2 cellular contexts compared by ENCODE assay signal in the genomic region with DNA sequence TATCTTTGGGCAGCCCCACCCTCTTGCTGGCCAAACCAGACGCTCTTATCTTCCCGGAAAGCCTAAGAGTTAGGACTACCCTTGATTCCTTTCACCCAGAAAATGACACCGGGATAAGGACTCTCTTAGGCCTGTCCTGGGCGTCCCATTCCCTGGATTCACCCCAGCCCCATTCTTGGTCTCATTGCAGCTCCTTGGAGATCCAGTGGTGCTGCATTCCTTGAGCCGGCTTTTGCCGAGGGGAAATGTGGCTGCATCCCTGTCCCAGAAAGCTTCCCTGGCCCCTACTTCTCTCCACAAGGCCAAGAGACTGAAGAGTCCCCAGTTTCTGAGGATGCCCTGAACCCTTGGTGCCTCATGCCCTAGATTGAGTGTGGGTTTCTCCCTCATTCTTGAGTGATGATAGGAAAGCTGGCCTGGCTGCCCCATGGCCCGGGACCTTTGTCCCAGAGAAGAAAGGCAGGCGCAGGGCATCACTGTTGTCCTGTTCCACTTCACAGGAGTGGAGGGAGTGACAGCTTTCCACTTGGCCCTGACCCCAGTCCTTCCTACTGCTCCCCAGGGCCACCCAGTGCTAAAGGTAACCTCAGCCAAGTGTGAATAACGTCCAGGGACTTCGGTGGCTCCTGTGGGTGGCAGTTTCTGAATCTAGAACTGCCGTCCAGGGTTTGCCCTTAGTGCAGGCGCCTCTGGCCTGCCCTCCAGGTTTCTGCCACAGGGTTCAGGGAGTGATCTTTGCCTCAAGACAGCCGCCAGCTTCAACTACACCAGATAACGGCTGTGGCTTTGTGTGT.
A peak's percentile ranks its signal among the peaks of the same experiment; 100 is the strongest.
TF ChIP-seq lines count a peak whose summit lies in the region.

No MANE protein-coding gene starts in this region.

TF ChIP-seq in HepG2, 621 proteins besides CTCF, POLR2A, EP300 and RAD21 (continued from another document and continues in another):
- TF ChIP-seq, protein P1, sequence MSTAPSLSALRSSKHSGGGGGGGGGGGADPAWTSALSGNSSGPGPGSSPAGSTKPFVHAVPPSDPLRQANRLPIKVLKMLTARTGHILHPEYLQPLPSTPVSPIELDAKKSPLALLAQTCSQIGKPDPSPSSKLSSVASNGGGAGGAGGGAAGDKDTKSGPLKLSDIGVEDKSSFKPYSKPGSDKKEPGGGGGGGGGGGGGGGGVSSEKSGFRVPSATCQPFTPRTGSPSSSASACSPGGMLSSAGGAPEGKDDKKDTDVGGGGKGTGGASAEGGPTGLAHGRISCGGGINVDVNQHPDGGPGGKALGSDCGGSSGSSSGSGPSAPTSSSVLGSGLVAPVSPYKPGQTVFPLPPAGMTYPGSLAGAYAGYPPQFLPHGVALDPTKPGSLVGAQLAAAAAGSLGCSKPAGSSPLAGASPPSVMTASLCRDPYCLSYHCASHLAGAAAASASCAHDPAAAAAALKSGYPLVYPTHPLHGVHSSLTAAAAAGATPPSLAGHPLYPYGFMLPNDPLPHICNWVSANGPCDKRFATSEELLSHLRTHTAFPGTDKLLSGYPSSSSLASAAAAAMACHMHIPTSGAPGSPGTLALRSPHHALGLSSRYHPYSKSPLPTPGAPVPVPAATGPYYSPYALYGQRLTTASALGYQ (CRISPR knock-in tag; IDR thresholded peaks at IDR 0.05) = no peak
- TF ChIP-seq PHB2 (IDR thresholded peaks at IDR 0.05; ENCODE audit: partially characterized antibody) (no peak), ZNF773 (CRISPR knock-in tag; IDR thresholded peaks at IDR 0.05; ENCODE audit: borderline replicate concordance) (0 out of 2 replicates have a peak, but pooled peaks have one; percentile 42), ZNF850 (CRISPR knock-in tag; conservative IDR thresholded peaks at IDR 0.05) (no peak), IKZF4 (CRISPR knock-in tag; IDR thresholded peaks at IDR 0.05; ENCODE audit: borderline replicate concordance, low read depth, not compliant biosample characterization) (no peak), ZNF713 (CRISPR knock-in tag; IDR thresholded peaks at IDR 0.05) (no peak), AGO2 (optimal IDR thresholded peaks at IDR 0.05; ENCODE audit: low read depth, low read length) (peak; percentile 25), ZNF33A (CRISPR knock-in tag; IDR thresholded peaks at IDR 0.05; ENCODE audit: borderline replicate concordance) (no peak), POLR2G (IDR thresholded peaks at IDR 0.05; ENCODE audit: low read depth, low read length) (0 out of 2 replicates have a peak, but pooled peaks have one; percentile 18), RBM22 (optimal IDR thresholded peaks at IDR 0.05; ENCODE audit: low read length) (peak; percentile 62), RNF2 (conservative IDR thresholded peaks at IDR 0.05; ENCODE audit: low read depth) (no peak), ZNF777 (CRISPR knock-in tag; IDR thresholded peaks at IDR 0.05) (no peak)
- TF ChIP-seq, protein P2, sequence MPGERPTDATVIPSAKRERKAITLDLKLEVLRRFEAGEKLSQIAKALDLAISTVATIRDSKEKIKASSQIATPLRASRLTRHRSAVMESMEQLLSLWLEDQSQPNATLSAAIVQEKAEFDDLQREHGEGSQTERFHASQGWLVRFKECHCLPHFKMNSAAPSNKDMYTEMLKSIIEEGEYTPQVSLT (CRISPR knock-in tag; IDR thresholded peaks at IDR 0.05; ENCODE audit: borderline replicate concordance, low read depth) = no peak
- TF ChIP-seq, protein P3, sequence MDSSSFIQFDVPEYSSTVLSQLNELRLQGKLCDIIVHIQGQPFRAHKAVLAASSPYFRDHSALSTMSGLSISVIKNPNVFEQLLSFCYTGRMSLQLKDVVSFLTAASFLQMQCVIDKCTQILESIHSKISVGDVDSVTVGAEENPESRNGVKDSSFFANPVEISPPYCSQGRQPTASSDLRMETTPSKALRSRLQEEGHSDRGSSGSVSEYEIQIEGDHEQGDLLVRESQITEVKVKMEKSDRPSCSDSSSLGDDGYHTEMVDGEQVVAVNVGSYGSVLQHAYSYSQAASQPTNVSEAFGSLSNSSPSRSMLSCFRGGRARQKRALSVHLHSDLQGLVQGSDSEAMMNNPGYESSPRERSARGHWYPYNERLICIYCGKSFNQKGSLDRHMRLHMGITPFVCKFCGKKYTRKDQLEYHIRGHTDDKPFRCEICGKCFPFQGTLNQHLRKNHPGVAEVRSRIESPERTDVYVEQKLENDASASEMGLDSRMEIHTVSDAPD (CRISPR knock-in tag; IDR thresholded peaks at IDR 0.05) = no peak
- TF ChIP-seq, protein P4, sequence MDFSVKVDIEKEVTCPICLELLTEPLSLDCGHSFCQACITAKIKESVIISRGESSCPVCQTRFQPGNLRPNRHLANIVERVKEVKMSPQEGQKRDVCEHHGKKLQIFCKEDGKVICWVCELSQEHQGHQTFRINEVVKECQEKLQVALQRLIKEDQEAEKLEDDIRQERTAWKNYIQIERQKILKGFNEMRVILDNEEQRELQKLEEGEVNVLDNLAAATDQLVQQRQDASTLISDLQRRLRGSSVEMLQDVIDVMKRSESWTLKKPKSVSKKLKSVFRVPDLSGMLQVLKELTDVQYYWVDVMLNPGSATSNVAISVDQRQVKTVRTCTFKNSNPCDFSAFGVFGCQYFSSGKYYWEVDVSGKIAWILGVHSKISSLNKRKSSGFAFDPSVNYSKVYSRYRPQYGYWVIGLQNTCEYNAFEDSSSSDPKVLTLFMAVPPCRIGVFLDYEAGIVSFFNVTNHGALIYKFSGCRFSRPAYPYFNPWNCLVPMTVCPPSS (IDR thresholded peaks at IDR 0.05) = no peak
- TF ChIP-seq, protein P5, sequence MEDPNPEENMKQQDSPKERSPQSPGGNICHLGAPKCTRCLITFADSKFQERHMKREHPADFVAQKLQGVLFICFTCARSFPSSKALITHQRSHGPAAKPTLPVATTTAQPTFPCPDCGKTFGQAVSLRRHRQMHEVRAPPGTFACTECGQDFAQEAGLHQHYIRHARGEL (CRISPR knock-in tag; IDR thresholded peaks at IDR 0.05) = no peak
- TF ChIP-seq, protein P6, sequence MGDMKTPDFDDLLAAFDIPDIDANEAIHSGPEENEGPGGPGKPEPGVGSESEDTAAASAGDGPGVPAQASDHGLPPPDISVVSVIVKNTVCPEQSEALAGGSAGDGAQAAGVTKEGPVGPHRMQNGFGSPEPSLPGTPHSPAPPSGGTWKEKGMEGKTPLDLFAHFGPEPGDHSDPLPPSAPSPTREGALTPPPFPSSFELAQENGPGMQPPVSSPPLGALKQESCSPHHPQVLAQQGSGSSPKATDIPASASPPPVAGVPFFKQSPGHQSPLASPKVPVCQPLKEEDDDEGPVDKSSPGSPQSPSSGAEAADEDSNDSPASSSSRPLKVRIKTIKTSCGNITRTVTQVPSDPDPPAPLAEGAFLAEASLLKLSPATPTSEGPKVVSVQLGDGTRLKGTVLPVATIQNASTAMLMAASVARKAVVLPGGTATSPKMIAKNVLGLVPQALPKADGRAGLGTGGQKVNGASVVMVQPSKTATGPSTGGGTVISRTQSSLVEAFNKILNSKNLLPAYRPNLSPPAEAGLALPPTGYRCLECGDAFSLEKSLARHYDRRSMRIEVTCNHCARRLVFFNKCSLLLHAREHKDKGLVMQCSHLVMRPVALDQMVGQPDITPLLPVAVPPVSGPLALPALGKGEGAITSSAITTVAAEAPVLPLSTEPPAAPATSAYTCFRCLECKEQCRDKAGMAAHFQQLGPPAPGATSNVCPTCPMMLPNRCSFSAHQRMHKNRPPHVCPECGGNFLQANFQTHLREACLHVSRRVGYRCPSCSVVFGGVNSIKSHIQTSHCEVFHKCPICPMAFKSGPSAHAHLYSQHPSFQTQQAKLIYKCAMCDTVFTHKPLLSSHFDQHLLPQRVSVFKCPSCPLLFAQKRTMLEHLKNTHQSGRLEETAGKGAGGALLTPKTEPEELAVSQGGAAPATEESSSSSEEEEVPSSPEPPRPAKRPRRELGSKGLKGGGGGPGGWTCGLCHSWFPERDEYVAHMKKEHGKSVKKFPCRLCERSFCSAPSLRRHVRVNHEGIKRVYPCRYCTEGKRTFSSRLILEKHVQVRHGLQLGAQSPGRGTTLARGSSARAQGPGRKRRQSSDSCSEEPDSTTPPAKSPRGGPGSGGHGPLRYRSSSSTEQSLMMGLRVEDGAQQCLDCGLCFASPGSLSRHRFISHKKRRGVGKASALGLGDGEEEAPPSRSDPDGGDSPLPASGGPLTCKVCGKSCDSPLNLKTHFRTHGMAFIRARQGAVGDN (CRISPR knock-in tag; IDR thresholded peaks at IDR 0.05) = peak; percentile 2; the same call in 1 of the 2 replicates

TF ChIP-seq in SK-N-SH, 30 proteins besides CTCF, POLR2A, EP300 and RAD21 (continued from another document):
- TF ChIP-seq, protein P7, sequence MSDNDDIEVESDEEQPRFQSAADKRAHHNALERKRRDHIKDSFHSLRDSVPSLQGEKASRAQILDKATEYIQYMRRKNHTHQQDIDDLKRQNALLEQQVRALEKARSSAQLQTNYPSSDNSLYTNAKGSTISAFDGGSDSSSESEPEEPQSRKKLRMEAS (IDR thresholded peaks at IDR 0.05; ENCODE audit: low read depth) = no peak
- TF ChIP-seq SIN3A (IDR thresholded peaks at IDR 0.05; ENCODE audit: borderline replicate concordance, low read depth, low read length) = no peak
TF ChIP-seq in SK-N-SH: peak in this region for 0.
